In genomic region chr2:100248044-100248330, GRCh38 we compare ENCODE assay signal across 19 cellular contexts.
A peak's percentile ranks its signal among the peaks of the same experiment; 100 is the strongest.
DNase-seq lines count a peak whose midpoint lies in the region; ATAC-seq and TF ChIP-seq lines count a peak whose summit lies in the region.
"Had no signal": no experiment of that assay in that cellular context is flagged by ENCODE, and none has a peak within 500 bp of the region (broad histone marks: within the 10 kb centered on the region; RNA-seq: fewer than 3 reads in every experiment).

No MANE protein-coding gene starts in this region.

- DNase-seq in activated CD8-positive, alpha-beta memory T cell treated with anti-CD3 and anti-CD28 coated beads for 24 hours = no peak
- no peak for DNase-seq in SJCRH30
- DNase-seq in inferior parietal cortex (ENCODE audit: extremely low spot score) = no peak
- DNase-seq in natural killer cell = no peak
- DNase-seq: activated CD4-positive, alpha-beta memory T cell treated with anti-CD3 and anti-CD28 coated beads for 36 hours; aorta; cortex of kidney; esophagus squamous epithelium; NCI-H1417 treated with DMSO at 0.1 percent for 48 hours; NCI-H524; stimulated activated CD4-positive, alpha-beta T cell treated with anti-CD3 and anti-CD28 coated beads, Interleukin-4, amount 100 ng/mL, for 4 hours; stimulated activated naive CD4-positive, alpha-beta T cell treated with Interleukin-2 at 50 U/mL for 16 hours had no signal

- H3K4me2 ChIP-seq in OCI-LY3 (ENCODE audit: low read length) = peak overlapping the region; percentile 83

- H3K4me3 Mint-ChIP-seq in natural killer cell = no peak overlapping the region
- H3K4me3 Mint-ChIP-seq: activated CD4-positive, alpha-beta memory T cell treated with anti-CD3 and anti-CD28 coated beads for 36 hours; activated T-helper 17 cell treated with anti-CD3 and anti-CD28 coated beads, Interleukin-2, amount 50 U/mL, for 72 hours; natural killer cell treated with Interleukin-12 subunit alpha and Interleukin-12 subunit beta and Interleukin-15 and Interleukin-18, amount 100 ng/mL, for 72 hours had no signal

- H3K9me3 ChIP-seq in OCI-LY3 (ENCODE audit: insufficient read depth, low read length) = no peaks in the 10 kb centered on the region
- no peaks in the 10 kb centered on the region for H3K9me3 ChIP-seq in SJCRH30 (replicated peaks)
- H3K9me3 ChIP-seq: esophagus squamous epithelium had no signal

- no peak overlapping the region for H3K27ac Mint-ChIP-seq in natural killer cell
- H3K27ac Mint-ChIP-seq: activated CD4-positive, alpha-beta memory T cell treated with anti-CD3 and anti-CD28 coated beads for 36 hours; activated T-helper 17 cell treated with anti-CD3 and anti-CD28 coated beads, Interleukin-2, amount 50 U/mL, for 72 hours; natural killer cell treated with Interleukin-12 subunit alpha and Interleukin-12 subunit beta and Interleukin-15 and Interleukin-18, amount 100 ng/mL, for 72 hours had no signal

- H3K4me3 ChIP-seq in OCI-LY3 (ENCODE audit: low read length) = peak overlapping the region; percentile 46
- H3K4me3 ChIP-seq in SJCRH30 = no peak overlapping the region
- H3K4me3 ChIP-seq: esophagus squamous epithelium had no signal

- peak; percentile 3 for ATAC-seq in GM18505 (IDR thresholded peaks at IDR 0.05; ENCODE audit: unreplicated experiment)
- peak; percentile 33 for ATAC-seq in GM19452 (IDR thresholded peaks at IDR 0.05; ENCODE audit: unreplicated experiment)
- peak; percentile 12 for ATAC-seq in HG03025 (IDR thresholded peaks at IDR 0.05; ENCODE audit: low FRiP score, unreplicated experiment)
- ATAC-seq in natural killer cell = no peak
- ATAC-seq: activated T-helper 17 cell treated with anti-CD3 and anti-CD28 coated beads, Interleukin-2, amount 50 U/mL, for 72 hours; left lobe of liver; natural killer cell treated with Interleukin-12 subunit alpha and Interleukin-12 subunit beta and Interleukin-15 and Interleukin-18, amount 100 ng/mL, for 72 hours had no signal

- H3K79me2 ChIP-seq in OCI-LY3 (ENCODE audit: low read length) = no peaks in the 10 kb centered on the region

- no peak for TF ChIP-seq POLR2A in GM18505 (IDR thresholded peaks at IDR 0.05; ENCODE audit: borderline replicate concordance, extremely low read depth, insufficient read depth, insufficient read length)

- no peaks in the 10 kb centered on the region for H3K4me1 Mint-ChIP-seq in natural killer cell

- H3K4me1 ChIP-seq in OCI-LY3 (ENCODE audit: low read length) (peaks cover 80% of the 10 kb centered on the region), SJCRH30 (no peaks in the 10 kb centered on the region)
- H3K4me1 ChIP-seq: esophagus squamous epithelium had no signal

- H3K9me3 Mint-ChIP-seq in natural killer cell = no peaks in the 10 kb centered on the region
- H3K9me3 Mint-ChIP-seq: activated CD4-positive, alpha-beta memory T cell treated with anti-CD3 and anti-CD28 coated beads for 36 hours; activated T-helper 17 cell treated with anti-CD3 and anti-CD28 coated beads, Interleukin-2, amount 50 U/mL, for 72 hours; natural killer cell treated with Interleukin-12 subunit alpha and Interleukin-12 subunit beta and Interleukin-15 and Interleukin-18, amount 100 ng/mL, for 72 hours had no signal

- peak overlapping the region; percentile 6; the same call in 1 of the 2 replicates for H3K9ac ChIP-seq in OCI-LY3 (ENCODE audit: low read length)

- H3K36me3 Mint-ChIP-seq in natural killer cell = no peaks in the 10 kb centered on the region
- H3K36me3 Mint-ChIP-seq: activated CD4-positive, alpha-beta memory T cell treated with anti-CD3 and anti-CD28 coated beads for 36 hours; natural killer cell treated with Interleukin-12 subunit alpha and Interleukin-12 subunit beta and Interleukin-15 and Interleukin-18, amount 100 ng/mL, for 72 hours had no signal

- H3K36me3 ChIP-seq in OCI-LY3 (replicated peaks; ENCODE audit: low read depth, low read length) (no peaks in the 10 kb centered on the region), SJCRH30 (no peaks in the 10 kb centered on the region)
- H3K36me3 ChIP-seq: esophagus squamous epithelium had no signal

- peaks cover 7 to 13% of the 10 kb centered on the region in 2 donors for H3K27me3 Mint-ChIP-seq in natural killer cell (ENCODE audit: low read depth in 2 of 2)

- intact Hi-C loops in natural killer cell (cut with micrococcal nuclease) = no loop called here

- H2AFZ ChIP-seq in OCI-LY3 (ENCODE audit: low read depth, low read length) = no peak overlapping the region

- no peaks in the 10 kb centered on the region for H4K20me1 ChIP-seq in OCI-LY3 (ENCODE audit: insufficient read depth, low read length)

- peak overlapping the region; percentile 76 for H3K27ac ChIP-seq in OCI-LY3 (ENCODE audit: low read length)
- H3K27ac ChIP-seq in SJCRH30 = no peak overlapping the region
- H3K27ac ChIP-seq: esophagus squamous epithelium had no signal

- H3K27me3 ChIP-seq in OCI-LY3 (ENCODE audit: low read depth, low read length) = no peaks in the 10 kb centered on the region
- H3K27me3 ChIP-seq in SJCRH30 = no peaks in the 10 kb centered on the region; the same call in none of the 2 replicates

- TF ChIP-seq CTCF in OCI-LY3 (IDR thresholded peaks at IDR 0.05; ENCODE audit: low read depth, low read length) = no peak
- TF ChIP-seq CTCF in natural killer cell (IDR thresholded peaks at IDR 0.05) = no peak

Comparison
In these comparisons a context has a peak if more than half of its experiments do, and no peak if none do; other contexts are left out.
1. ATAC-seq: peak in GM18505 (single experiment), GM19452 (single experiment) and HG03025 (single experiment); none in natural killer cell (0 of 3).